Comparison of ENCODE assay signal across 8 cellular contexts in genomic region chr1:117339866-117340357, GRCh38. TPM values are rescaled to one million over a fixed set of nuclear protein-coding genes. Genes with fewer than 3 reads are reported as not detected.
DNase-seq lines count a peak whose midpoint lies in the region; ATAC-seq and TF ChIP-seq lines count a peak whose summit lies in the region.

No MANE protein-coding gene starts in this region.

- H3K27ac ChIP-seq in adrenal gland (no peak overlapping the region), left lung (no peak overlapping the region), spleen (no peak overlapping the region)

- TF ChIP-seq CTCF in adrenal gland (IDR thresholded peaks at IDR 0.05) = no peak
- TF ChIP-seq CTCF in left lung (IDR thresholded peaks at IDR 0.05) = no peak
- TF ChIP-seq CTCF in GM13977 (IDR thresholded peaks at IDR 0.05; ENCODE audit: extremely low read depth, insufficient read depth, missing control alignments) = no peak
- TF ChIP-seq CTCF in spleen (IDR thresholded peaks at IDR 0.05 in 8 of 11, conservative IDR thresholded peaks at IDR 0.05 in 3 of 11) = no peak

- WGBS in adrenal gland, 4 donors = 45 to 55% (median 51%) methylated on average over 3 of the region's 3 CpGs
- 40 to 54% (median 53%) methylated on average over 3 of the region's 3 CpGs for WGBS in spleen, 5 donors

- H3K9me3 ChIP-seq in MG63 (peaks cover 3% of the 10 kb centered on the region; the same call in 1 of the 2 replicates), adrenal gland (replicated peaks in 1 of 3) (no peaks in the 10 kb centered on the region), left lung (peaks cover 0 to 2% of the 10 kb centered on the region in 2 donors), spleen (peaks cover 0 to 5% (median 0%) of the 10 kb centered on the region in 8 donors)

- in situ Hi-C loops in GM13977 (cut with MboI; ENCODE audit: low pct_unique_long_range_greater_than_20kb, low sequenced_read_pairs, unreplicated experiment) = no loop called here

- intact Hi-C loops in adrenal gland (cut with DNase I) (no loop called here), left lung (cut with DNase I) (no loop called here), spleen (cut with DNase I; ENCODE audit: low total_unique reads) (no loop called here)

- H3K4me3 ChIP-seq in MG63 = no peak overlapping the region
- H3K4me3 ChIP-seq in adrenal gland = no peak overlapping the region
- H3K4me3 ChIP-seq in left lung = no peak overlapping the region
- no peak overlapping the region for H3K4me3 ChIP-seq in spleen

- TF ChIP-seq POLR2A in adrenal gland (IDR thresholded peaks at IDR 0.05) (no peak), spleen (IDR thresholded peaks at IDR 0.05) (no peak)

- H3K27me3 ChIP-seq in MG63 (no peaks in the 10 kb centered on the region), adrenal gland (no peaks in the 10 kb centered on the region), left lung (no peaks in the 10 kb centered on the region), spleen (replicated peaks in 1 of 7) (no peaks in the 10 kb centered on the region)

- H3K36me3 ChIP-seq in MG63 (no peaks in the 10 kb centered on the region), adrenal gland (replicated peaks in 1 of 2) (no peaks in the 10 kb centered on the region), left lung (no peaks in the 10 kb centered on the region), spleen (no peaks in the 10 kb centered on the region)

- DNase-seq in DMS53 (lab: John Stamatoyannopoulos, UW) (peak; percentile 79), MG63 (peak; percentile 12), adrenal gland (peak in 5 of 7 donors; percentile 10 to 60 (median 29)), left lung (no peak), mesenteric fat pad (ENCODE audit: low spot score) (no peak), KG1 (lab: John Stamatoyannopoulos, UW) (no peak), GM13977 (ENCODE audit: low spot score) (no peak), spleen (no peak)

- ATAC-seq in left lung = peak; percentile 69

- H3K4me1 ChIP-seq in adrenal gland (replicated peaks in 1 of 2) = no peaks in the 10 kb centered on the region
- no peaks in the 10 kb centered on the region for H3K4me1 ChIP-seq in left lung
- H3K4me1 ChIP-seq in spleen = peaks cover 0 to 8% (median 0%) of the 10 kb centered on the region in 6 donors

RNA-seq across cellular contexts. Expression of gene MAN1A2, which starts 27.3 kb away (rescaled TPM):
- total RNA-seq in MG63 (2014; rRNA removed; shearing (Covaris generic); ENCODE audit: low replicate concordance) = 22.0 and 22.9 TPM in 2 replicates
- 10 to 100 TPM; 29.0 to 45.2 (median 36.8) TPM for total RNA-seq in adrenal gland
- polyA plus RNA-seq in adrenal gland = 10 to 100 TPM in 1 of 3 donors, 1 to 10 TPM in 2; 4.4 to 31.2 (median 7.2) TPM
- total RNA-seq in left lung = 10 to 100 TPM; 42.4 to 49.4 TPM
- 40.9 TPM for total RNA-seq in mesenteric fat pad
- 10 to 100 TPM; 38.3 to 52.4 (median 46.0) TPM for total RNA-seq in spleen
- 1 to 10 TPM; 4.1 to 5.5 (median 4.8) TPM for polyA plus RNA-seq in spleen

Comparison
In these comparisons a context has a peak if more than half of its experiments do, and no peak if none do; other contexts are left out.
1. DNase-seq: peak in DMS53 (single experiment), MG63 (single experiment) and adrenal gland (5 of 7); none in left lung (0 of 2), mesenteric fat pad (single experiment), KG1 (single experiment), GM13977 (single experiment) and spleen (single experiment).